ENCODE assay signal across 11 cellular contexts in the genomic region with DNA sequence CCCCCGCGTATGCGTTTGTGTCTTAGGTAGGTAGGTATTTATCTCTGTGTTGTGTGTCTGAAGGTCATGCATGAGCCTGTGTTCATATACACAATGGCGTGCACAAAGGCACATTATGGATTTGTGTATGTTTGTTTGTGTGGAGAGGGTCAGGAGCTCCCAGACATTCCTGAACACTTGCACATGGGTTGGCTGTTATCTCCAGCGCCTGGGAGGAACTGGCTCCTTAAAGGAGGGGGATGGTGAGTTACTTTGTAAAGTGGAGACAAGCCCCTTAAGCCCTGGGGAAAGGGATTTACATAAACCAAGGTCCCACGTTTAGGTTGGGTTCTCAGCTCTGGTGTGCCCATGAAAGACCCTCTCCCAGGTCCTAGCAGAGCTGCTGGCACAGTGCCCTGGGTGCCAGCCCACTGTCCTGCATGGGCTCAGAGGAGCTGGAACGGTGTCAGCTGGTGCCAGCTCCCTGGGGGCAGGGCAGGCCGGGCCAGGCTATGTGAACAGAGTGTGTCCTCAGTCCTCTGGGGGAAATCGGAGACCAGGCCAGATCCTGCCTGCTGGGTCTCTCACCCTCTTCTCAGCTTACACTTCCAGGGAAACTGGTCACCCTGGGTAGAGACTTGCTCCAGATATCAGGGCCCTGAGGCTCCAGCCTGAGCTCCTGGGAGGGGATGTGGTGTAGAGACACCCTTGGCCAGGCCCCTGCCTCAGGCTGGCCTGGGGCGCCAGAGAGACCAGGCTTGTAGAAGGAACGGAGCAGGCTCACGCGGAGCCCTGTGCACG. TPM values are rescaled to one million over a fixed set of nuclear protein-coding genes. Genes with fewer than 3 reads are reported as not detected.
A peak's percentile ranks its signal among the peaks of the same experiment; 100 is the strongest.
DNase-seq lines count a peak whose midpoint lies in the region; ATAC-seq and TF ChIP-seq lines count a peak whose summit lies in the region.
"Had no signal": no experiment of that assay in that cellular context is flagged by ENCODE, and none has a peak within 500 bp of the region (broad histone marks: within the 10 kb centered on the region; RNA-seq: fewer than 3 reads in every experiment).

No MANE protein-coding gene starts in this region.

- peak overlapping the region in 3 of 4 donors; percentile 9 to 32 (median 13) for H3K4me3 ChIP-seq in sigmoid colon
- H3K4me3 ChIP-seq in naive thymus-derived CD4-positive, alpha-beta T cell (ENCODE audit: low read length): no peak overlapping the region
- H3K4me3 ChIP-seq: lung had no signal

- peak overlapping the region; percentile 79 to 94 (median 92) for H3K27ac ChIP-seq in sigmoid colon
- H3K27ac ChIP-seq in naive thymus-derived CD4-positive, alpha-beta T cell (ENCODE audit: low read depth, low read length): no peak overlapping the region

- intact Hi-C loops in sigmoid colon (cut with DNase I): no loop called here
- intact Hi-C loops in naive thymus-derived CD4-positive, alpha-beta T cell (cut with micrococcal nuclease): no loop called here

- peaks cover 15 to 30% (median 26%) of the 10 kb centered on the region in 4 donors for H3K36me3 ChIP-seq in sigmoid colon
- no peaks in the 10 kb centered on the region for H3K36me3 ChIP-seq in naive thymus-derived CD4-positive, alpha-beta T cell (ENCODE audit: control insufficient read depth in 2 of 3, insufficient read depth in 3 of 3, low read length in 3 of 3)

- TF ChIP-seq POLR2A in sigmoid colon (IDR thresholded peaks at IDR 0.05): no peak

- H3K4me1 ChIP-seq in sigmoid colon: peaks cover 0 to 62% (median 46%) of the 10 kb centered on the region in 4 donors
- H3K4me1 ChIP-seq in naive thymus-derived CD4-positive, alpha-beta T cell (ENCODE audit: control insufficient read depth in 2 of 2, insufficient read depth in 2 of 2, low read length in 2 of 2): no peaks in the 10 kb centered on the region

- 69 to 78% methylated on average over 14 of the region's 14 CpGs for WGBS in sigmoid colon, 2 donors

- no peaks in the 10 kb centered on the region for H3K36me3 Mint-ChIP-seq in naive thymus-derived CD4-positive, alpha-beta T cell
- H3K36me3 Mint-ChIP-seq: stimulated activated naive B cell treated with anti-CD40 and anti-IgM and Interleukin-4, amounts not matched to agents 10 μg/mL and 1 μg/mL and 100 μg/mL, for 72 hours had no signal

- CTCF ChIA-PET in naive thymus-derived CD4-positive, alpha-beta T cell (lab: Charles Lee): no interaction called here

- no peak for ATAC-seq in HG02870 (IDR thresholded peaks at IDR 0.05; ENCODE audit: unreplicated experiment)
- no peak for ATAC-seq in naive thymus-derived CD4-positive, alpha-beta T cell

- no peaks in the 10 kb centered on the region for H3K9me3 Mint-ChIP-seq in naive thymus-derived CD4-positive, alpha-beta T cell
- H3K9me3 Mint-ChIP-seq: activated T-helper 2 cell treated with anti-CD3 and anti-CD28 coated beads, Interferon-gamma antibody, Interleukin-2, Interleukin-4, amounts not matched to agents 10 μg/mL and 5 μg/mL and 100 μg/mL, durations not matched to agents 14 hours and 24 hours and 36 hours; stimulated activated naive B cell treated with anti-CD40 and anti-IgM and Interleukin-4, amounts not matched to agents 10 μg/mL and 1 μg/mL and 100 μg/mL, for 72 hours had no signal

- POLR2A ChIA-PET in naive thymus-derived CD4-positive, alpha-beta T cell (lab: Charles Lee): no interaction called here

- H3K9me3 ChIP-seq in sigmoid colon: no peaks in the 10 kb centered on the region
- no peaks in the 10 kb centered on the region for H3K9me3 ChIP-seq in naive thymus-derived CD4-positive, alpha-beta T cell (ENCODE audit: control insufficient read depth in 2 of 3, low read length in 3 of 3)

- H3K4me3 Mint-ChIP-seq in naive thymus-derived CD4-positive, alpha-beta T cell: no peak overlapping the region
- H3K4me3 Mint-ChIP-seq: stimulated activated naive B cell treated with anti-CD40 and anti-IgM and Interleukin-4, amounts not matched to agents 10 μg/mL and 1 μg/mL and 100 μg/mL, for 72 hours had no signal

- H3K27me3 ChIP-seq in sigmoid colon: no peaks in the 10 kb centered on the region
- no peaks in the 10 kb centered on the region for H3K27me3 ChIP-seq in naive thymus-derived CD4-positive, alpha-beta T cell (ENCODE audit: control insufficient read depth in 2 of 2, insufficient read depth in 2 of 2, low read length in 2 of 2)

- no peak for TF ChIP-seq CTCF in sigmoid colon (IDR thresholded peaks at IDR 0.05)

- no peak for TF ChIP-seq EP300 in sigmoid colon (IDR thresholded peaks at IDR 0.05)

- DNase-seq in GM03348 (ENCODE audit: low spot score) (peak; percentile 66), amniotic stem cell (lab: John Stamatoyannopoulos, UW) (peak; percentile 31), hepatic stellate cell (ENCODE audit: low spot score) (peak; percentile 88), sigmoid colon (peak; percentile 87), activated gamma-delta T cell treated with Interleukin-2 at 50 U/mL for 16 hours (no peak)
- DNase-seq in stimulated activated naive CD4-positive, alpha-beta T cell treated with Interleukin-2 at 50 U/mL for 16 hours (lab: John Stamatoyannopoulos, UW): no peak
- no peak for DNase-seq in naive thymus-derived CD4-positive, alpha-beta T cell
- DNase-seq: stimulated activated naive B cell treated with anti-CD40 and anti-IgM and Interleukin-4, amounts not matched to agents 10 μg/mL and 1 μg/mL and 100 μg/mL, for 72 hours had no signal

- no peaks in the 10 kb centered on the region for H3K4me1 Mint-ChIP-seq in naive thymus-derived CD4-positive, alpha-beta T cell

- no peaks in the 10 kb centered on the region for H3K27me3 Mint-ChIP-seq in naive thymus-derived CD4-positive, alpha-beta T cell

- H3K27ac Mint-ChIP-seq in naive thymus-derived CD4-positive, alpha-beta T cell: no peak overlapping the region
- H3K27ac Mint-ChIP-seq: activated T-helper 2 cell treated with anti-CD3 and anti-CD28 coated beads, Interferon-gamma antibody, Interleukin-2, Interleukin-4, amounts not matched to agents 10 μg/mL and 5 μg/mL and 100 μg/mL, durations not matched to agents 14 hours and 24 hours and 36 hours; stimulated activated naive B cell treated with anti-CD40 and anti-IgM and Interleukin-4, amounts not matched to agents 10 μg/mL and 1 μg/mL and 100 μg/mL, for 72 hours had no signal

RNA-seq across cellular contexts. Expression of a gene that starts 25.1 kb away (rescaled TPM):
- total RNA-seq in sigmoid colon: 10 to 100 TPM; 20.1 to 32.7 (median 25.8) TPM
- polyA plus RNA-seq in sigmoid colon: 10 to 100 TPM in 2 of 3 donors, 1 to 10 TPM in 1; 9.0 to 20.9 (median 12.7) TPM
- total RNA-seq in naive thymus-derived CD4-positive, alpha-beta T cell: 1 to 10 TPM in 4 of 5 experiments, under 1 TPM in 1; 0.94 to 3.4 (median 1.4) TPM
- under 1 TPM; 0.13 to 0.22 TPM for polyA plus RNA-seq in naive thymus-derived CD4-positive, alpha-beta T cell

RNA-seq across cellular contexts. Expression of a gene that starts 32.8 kb away (rescaled TPM):
- total RNA-seq in sigmoid colon: 100 to 1,000 TPM in 1 of 4 donors, 10 to 100 TPM in 3; 55.4 to 117 (median 84.3) TPM
- 10 to 100 TPM; 58.3 to 94.1 (median 62.0) TPM for polyA plus RNA-seq in sigmoid colon
- 100 to 1,000 TPM in 1 of 5 experiments, 10 to 100 TPM in 4; 32.3 to 100 (median 89.5) TPM for total RNA-seq in naive thymus-derived CD4-positive, alpha-beta T cell
- 100 to 1,000 TPM; 232 to 325 TPM for polyA plus RNA-seq in naive thymus-derived CD4-positive, alpha-beta T cell

RNA-seq across cellular contexts. Expression of a gene that starts 39.8 kb away (rescaled TPM):
- 100 to 1,000 TPM in 2 of 4 donors, 10 to 100 TPM in 2; 45.7 to 151 (median 93.9) TPM for total RNA-seq in sigmoid colon
- polyA plus RNA-seq in sigmoid colon: 1 to 10 TPM in 1 of 3 donors, under 1 TPM in 2; 0.23 to 8.4 (median 0.60) TPM
- total RNA-seq in naive thymus-derived CD4-positive, alpha-beta T cell: not detected
- not detected for polyA plus RNA-seq in naive thymus-derived CD4-positive, alpha-beta T cell

RNA-seq across cellular contexts. Expression of a gene that starts 47.3 kb away (rescaled TPM):
- total RNA-seq in sigmoid colon: 10 to 100 TPM; 15.3 to 28.6 (median 21.9) TPM
- 10 to 100 TPM; 20.4 to 25.0 (median 20.8) TPM for polyA plus RNA-seq in sigmoid colon
- total RNA-seq in naive thymus-derived CD4-positive, alpha-beta T cell: 10 to 100 TPM; 16.5 to 33.2 (median 21.5) TPM
- polyA plus RNA-seq in naive thymus-derived CD4-positive, alpha-beta T cell: 10 to 100 TPM; 41.1 to 51.5 TPM

Comparison
In these comparisons a context has a peak if more than half of its experiments do, and no peak if none do; other contexts are left out.
1. DNase-seq: peak in GM03348 (single experiment), amniotic stem cell (single experiment), hepatic stellate cell (single experiment) and sigmoid colon (single experiment); none in stimulated activated naive CD4-positive, alpha-beta T cell treated with Interleukin-2 at 50 U/mL for 16 hours (single experiment), activated gamma-delta T cell treated with Interleukin-2 at 50 U/mL for 16 hours (single experiment) and naive thymus-derived CD4-positive, alpha-beta T cell (0 of 9).
2. RNA of a gene that starts 25.1 kb away (total RNA-seq): 20.1 to 32.7 TPM in sigmoid colon; 0.94 to 3.4 TPM in naive thymus-derived CD4-positive, alpha-beta T cell; every median in the first group is over 4 times any median in the second.
3. RNA of a gene that starts 39.8 kb away (total RNA-seq): 45.7 to 151 TPM in sigmoid colon; not detected in naive thymus-derived CD4-positive, alpha-beta T cell; every median in the first group is over 10 times any median in the second.